In genomic region chr1:205061665-205062069, GRCh38 we compare ENCODE assay signal across 8 cellular contexts. TPM values are rescaled to one million over a fixed set of nuclear protein-coding genes. Genes with fewer than 3 reads are reported as not detected.
DNase-seq lines count a peak whose midpoint lies in the region; ATAC-seq, FAIRE-seq and TF ChIP-seq lines count a peak whose summit lies in the region.

No MANE protein-coding gene starts in this region.

- H3K27me3 ChIP-seq in H1 (replicated peaks in 1 of 4; ENCODE audit: control insufficient read depth in 3 of 4, extremely low read depth in 1 of 4, insufficient read depth in 3 of 4, low read length in 3 of 4): no peaks in the 10 kb centered on the region
- H3K27me3 ChIP-seq in mesendoderm (ENCODE audit: insufficient read depth, low read length, poor library complexity): no peaks in the 10 kb centered on the region

- H3K4me2 ChIP-seq in H1 (ENCODE audit: insufficient read depth in 1 of 2, low read depth in 2 of 2, low read length in 2 of 2) (peak overlapping the region in 1 of 2 experiments; percentile 19; a peak in 1 of 4 replicates), mesendoderm (ENCODE audit: low read length) (no peak overlapping the region)

- H2BK12ac ChIP-seq in H1 (ENCODE audit: low read depth, low read length): no peak overlapping the region; the same call in 1 of the 2 replicates

- H2BK120ac ChIP-seq in H1 (replicated peaks; ENCODE audit: low read depth, low read length) (no peak overlapping the region), mesendoderm (ENCODE audit: low read depth, low read length) (no peak overlapping the region)

- no peak overlapping the region for H3K56ac ChIP-seq in H1 (replicated peaks; ENCODE audit: insufficient read length, low read depth, low read length)
- H3K56ac ChIP-seq in mesendoderm (ENCODE audit: low read length): no peak overlapping the region

- H3K4me3 ChIP-seq in H1 (ENCODE audit: extremely low read depth in 1 of 4, insufficient read depth in 2 of 4, low read depth in 3 of 4, low read length in 4 of 4): no peak overlapping the region
- H3K4me3 ChIP-seq in mesendoderm (ENCODE audit: low read length): no peak overlapping the region

- no peak overlapping the region for H2BK20ac ChIP-seq in H1 (ENCODE audit: low read length)

- H4K5ac ChIP-seq in H1 (ENCODE audit: insufficient read length, low read depth, low read length) (no peak overlapping the region), mesendoderm (ENCODE audit: low read length) (no peak overlapping the region)

- H3K18ac ChIP-seq in H1 (ENCODE audit: extremely low read depth, low read length): no peak overlapping the region; the same call in 1 of the 2 replicates
- H3K18ac ChIP-seq in mesendoderm (ENCODE audit: low read length): no peak overlapping the region

- TF ChIP-seq POLR2A in H1 (IDR thresholded peaks at IDR 0.05; ENCODE audit: control extremely low read depth in 1 of 2, low read depth in 2 of 2, low read length in 2 of 2): no peak

- H3K79me2 ChIP-seq in H1 (ENCODE audit: control insufficient read depth in 1 of 2, insufficient read depth in 2 of 2, low read length in 2 of 2) (no peaks in the 10 kb centered on the region), mesendoderm (ENCODE audit: control insufficient read depth, insufficient read depth, low read length) (no peaks in the 10 kb centered on the region)

- H3K14ac ChIP-seq in H1 (ENCODE audit: insufficient read length): no peak overlapping the region

- H3K23ac ChIP-seq in H1 (ENCODE audit: insufficient read length) (no peak overlapping the region), mesendoderm (ENCODE audit: low read length) (no peak overlapping the region)

- WGBS in H1 (ENCODE audit: extremely low coverage in 1 of 2, insufficient coverage in 1 of 2, insufficient read length in 1 of 2, insufficient replicate concordance in 2 of 2, low coverage in 1 of 2, low lambda C conversion rate in 2 of 2, missing lambda C conversion rate in 1 of 2), 2 experiments: 41% methylated on average over 12 of the region's 13 CpGs; no CpG with 5 or more reads in 1 of the 2 experiments
- WGBS in mesendoderm (ENCODE audit: extremely low coverage, insufficient coverage, low lambda C conversion rate): no CpG with 5 or more reads among the region's 13 CpGs

- no peak overlapping the region for H2BK5ac ChIP-seq in H1 (ENCODE audit: low read depth, low read length)
- H2BK5ac ChIP-seq in mesendoderm (ENCODE audit: low read length): no peak overlapping the region

- TF ChIP-seq CTCF in C4-2B (conservative IDR thresholded peaks at IDR 0.05) (peak; percentile 94), H1 (IDR thresholded peaks at IDR 0.05; ENCODE audit: control extremely low read depth in 1 of 3, insufficient read depth in 1 of 3, low read depth in 1 of 3, low read length in 3 of 3) (peak; percentile 84 to 96 (median 95))

- peaks cover 0 to 1% of the 10 kb centered on the region in 2 experiments for H4K20me1 ChIP-seq in H1 (replicated peaks in 1 of 2; ENCODE audit: control insufficient read depth in 1 of 2, insufficient read depth in 2 of 2, low read length in 2 of 2)

- TF ChIP-seq EP300 in H1 (IDR thresholded peaks at IDR 0.05; ENCODE audit: borderline replicate concordance in 1 of 2, low read depth in 2 of 2, low read length in 2 of 2): no peak

- H3K4me1 ChIP-seq in H1 (replicated peaks in 1 of 4; ENCODE audit: control insufficient read depth in 3 of 4, insufficient read depth in 4 of 4, low read length in 3 of 4) (peaks cover 0 to 4% (median 2%) of the 10 kb centered on the region in 4 experiments; a peak in 4 of 7 replicates), mesendoderm (ENCODE audit: control insufficient read depth, low read depth, low read length) (no peaks in the 10 kb centered on the region)

- peak overlapping the region; percentile 62; the same call in 1 of the 2 replicates for H2AFZ ChIP-seq in H1 (ENCODE audit: low read length)

- CTCF ChIA-PET in H1 (lab: Charles Lee; ENCODE audit: partially characterized antibody): interaction anchor here (0.6 to 38.9 kb wide), 65 partner anchors 11 to 524 kb away, joined by 3 to 1336 read pairs (median 5); partner anchors contain the start of genes CNTN2, NUAK2, RBBP5 and TMCC2

- H4K91ac ChIP-seq in H1 (replicated peaks; ENCODE audit: insufficient read length, low read length): no peak overlapping the region

- peak; percentile 85 for FAIRE-seq in H1 (lab: Jason Lieb, UNC)

- H2AK5ac ChIP-seq in H1 (ENCODE audit: low read depth, low read length): no peak overlapping the region
- no peak overlapping the region for H2AK5ac ChIP-seq in mesendoderm (ENCODE audit: low read length)

- 0 out of 2 replicates have a peak overlapping the region, but pooled peaks have one; percentile 29 for H2BK15ac ChIP-seq in H1 (ENCODE audit: low read length)
- no peak overlapping the region for H2BK15ac ChIP-seq in mesendoderm (replicated peaks; ENCODE audit: low read depth)

- no peaks in the 10 kb centered on the region for H3K23me2 ChIP-seq in H1 (ENCODE audit: low read depth, low read length)

- peak; percentile 94 to 98 for TF ChIP-seq RAD21 in H1 (IDR thresholded peaks at IDR 0.05 in 1 of 2, conservative IDR thresholded peaks at IDR 0.05 in 1 of 2; ENCODE audit: low read depth in 2 of 2, low read length in 2 of 2)

- no peak overlapping the region for H3K27ac ChIP-seq in C4-2B
- H3K27ac ChIP-seq in H1 (ENCODE audit: low read depth, low read length): no peak overlapping the region
- H3K27ac ChIP-seq in mesendoderm (ENCODE audit: low read depth, low read length): no peak overlapping the region

- H4K8ac ChIP-seq in H1 (ENCODE audit: extremely low read depth, insufficient read depth, low read length) (peak overlapping the region; percentile 60; the same call in 1 of the 2 replicates), mesendoderm (ENCODE audit: low read depth, low read length) (no peak overlapping the region)

- H3K79me1 ChIP-seq in H1 (ENCODE audit: low read depth, low read length) (no peaks in the 10 kb centered on the region), mesendoderm (ENCODE audit: low read length) (no peaks in the 10 kb centered on the region)

- H3K36me3 ChIP-seq in H1 (ENCODE audit: control insufficient read depth in 2 of 4, insufficient read depth in 4 of 4, low read length in 3 of 4): no peaks in the 10 kb centered on the region
- no peaks in the 10 kb centered on the region for H3K36me3 ChIP-seq in mesendoderm (ENCODE audit: control insufficient read depth, insufficient read depth, low read length)

- H3K9ac ChIP-seq in H1 (replicated peaks in 1 of 4; ENCODE audit: extremely low read depth in 1 of 4, low read depth in 3 of 4, low read length in 3 of 4) (peak overlapping the region in 1 of 4 experiments; percentile 8; a peak in 3 of 7 replicates), mesendoderm (ENCODE audit: low read length) (no peak overlapping the region)

- no peaks in the 10 kb centered on the region for H3K9me3 ChIP-seq in H1 (ENCODE audit: insufficient read depth in 2 of 2, low read depth in 1 of 2, low read length in 1 of 2)

- POLR2A ChIA-PET in H1 (lab: Charles Lee; ENCODE audit: partially characterized antibody): interaction anchor here (0.8 to 2.5 kb wide), 6 partner anchors 21 to 292 kb away, joined by 3 to 6 read pairs (median 3); no protein-coding TSS in a partner anchor

- DNase-seq in HPDE6-E6E7 (ENCODE audit: extremely low spot score) (peak; percentile 59), NCI-H82 treated with DMSO at 0.1 percent for 48 hours (lab: John Stamatoyannopoulos, UW; ENCODE audit: unreplicated experiment) (peak; percentile 75), H1 (ENCODE audit: low read depth in 1 of 2, low spot score in 2 of 2) (peak; percentile 67 to 99), mesendoderm (peak; percentile 88)
- peak; percentile 11 to 22 for DNase-seq in activated CD8-positive, alpha-beta memory T cell treated with anti-CD3 and anti-CD28 coated beads for 4 hours (ENCODE audit: low read depth in 2 of 2)
- peak; percentile 18 to 50 for DNase-seq in stimulated activated CD8-positive, alpha-beta memory T cell treated with anti-CD3 and anti-CD28 coated beads, Interleukin-2, amount 100 ng/mL, for 1 hour (ENCODE audit: low read depth in 2 of 2)

- H3K4ac ChIP-seq in H1 (replicated peaks; ENCODE audit: insufficient read length, low read depth, low read length) (no peak overlapping the region), mesendoderm (ENCODE audit: low read depth, low read length) (no peak overlapping the region)

- ATAC-seq in HG03378 (IDR thresholded peaks at IDR 0.05; ENCODE audit: unreplicated experiment): no peak

TF ChIP-seq in H1, 55 proteins besides CTCF, POLR2A, EP300 and RAD21 (continues in another document):
- 0 out of 2 replicates have a peak, but pooled peaks have one; percentile 71 for TF ChIP-seq YY1 (IDR thresholded peaks at IDR 0.05; ENCODE audit: low read depth, low read length)
- no peak for TF ChIP-seq SP4 (IDR thresholded peaks at IDR 0.05; ENCODE audit: low read length)
- 0 out of 2 replicates have a peak, but pooled peaks have one; percentile 15 for TF ChIP-seq TAF1 (IDR thresholded peaks at IDR 0.05; ENCODE audit: low read depth, low read length)
- no peak for TF ChIP-seq TCF12 (IDR thresholded peaks at IDR 0.05; ENCODE audit: low read depth, low read length)
- TF ChIP-seq GABPA (IDR thresholded peaks at IDR 0.05; ENCODE audit: borderline replicate concordance, insufficient read depth, low read length): 0 out of 2 replicates have a peak, but pooled peaks have one; percentile 12
- TF ChIP-seq EZH2 (IDR thresholded peaks at IDR 0.05; ENCODE audit: low read depth, low read length, severe bottlenecking): no peak

RNA-seq across cellular contexts. Expression of gene CNTN2, which starts 18.7 kb away (rescaled TPM):
- total RNA-seq in H1 (2021; fragmentation: NEBNext Ultra II Directional; extraction: Animal tissue kit (Norgen Biotek cat#: 25700)): 3.9 TPM in 2 replicates
- 1.2 and 2.3 TPM in 2 replicates for polyA plus RNA-seq in H1 (2011; rRNA removed)
- polyA plus RNA-seq in H1 (2011; cell fraction: cytosol; rRNA removed): 1.1 TPM
- 4.8 TPM for polyA plus RNA-seq in H1 (2011; cell fraction: nucleus; rRNA removed)
- polyA plus RNA-seq in H1 (2012, experiment 1 of 2): 2.1 to 2.4 TPM (median 2.3 TPM) in 4 replicates
- 1.4 TPM for polyA plus RNA-seq in H1 (2012, experiment 2 of 2)
- polyA plus RNA-seq in H1 (2013, experiment 1 of 2): 3.1 TPM
- polyA plus RNA-seq in H1 (2013, experiment 2 of 2): 4.4 TPM
- polyA minus RNA-seq in H1 (2011; rRNA and poly(A)+ RNA removed): 2.4 and 2.8 TPM in 2 replicates
- 3.8 TPM for polyA minus RNA-seq in H1 (2011; cell fraction: cytosol; rRNA and poly(A)+ RNA removed)
- polyA minus RNA-seq in H1 (2011; cell fraction: nucleus; rRNA and poly(A)+ RNA removed): 6.8 TPM
- polyA plus RNA-seq in mesendoderm (2013, experiment 1 of 2): 0.49 TPM
- polyA plus RNA-seq in mesendoderm (2013, experiment 2 of 2): 0.53 TPM

RNA-seq across cellular contexts. Expression of gene TMEM81, which starts 22.6 kb away (rescaled TPM):
- 5.8 and 5.9 TPM in 2 replicates for total RNA-seq in H1 (2021; fragmentation: NEBNext Ultra II Directional; extraction: Animal tissue kit (Norgen Biotek cat#: 25700))
- 1.3 and 2.1 TPM in 2 replicates for polyA plus RNA-seq in H1 (2011; rRNA removed)
- 3.1 TPM for polyA plus RNA-seq in H1 (2011; cell fraction: cytosol; rRNA removed)
- 1.3 TPM for polyA plus RNA-seq in H1 (2011; cell fraction: nucleus; rRNA removed)
- 3.9 to 4.9 TPM (median 4.8 TPM) in 4 replicates for polyA plus RNA-seq in H1 (2012, experiment 1 of 2)
- polyA plus RNA-seq in H1 (2012, experiment 2 of 2): 0.56 TPM
- polyA plus RNA-seq in H1 (2013, experiment 1 of 2): 1.7 TPM
- 1.9 TPM for polyA plus RNA-seq in H1 (2013, experiment 2 of 2)
- 4.8 and 6.8 TPM in 2 replicates for polyA minus RNA-seq in H1 (2011; rRNA and poly(A)+ RNA removed)
- 1.2 TPM for polyA minus RNA-seq in H1 (2011; cell fraction: cytosol; rRNA and poly(A)+ RNA removed)
- 6.8 TPM for polyA minus RNA-seq in H1 (2011; cell fraction: nucleus; rRNA and poly(A)+ RNA removed)
- 1.2 TPM for polyA plus RNA-seq in mesendoderm (2013, experiment 1 of 2)
- polyA plus RNA-seq in mesendoderm (2013, experiment 2 of 2): 1.4 TPM

Comparison
In these comparisons a context has a peak if more than half of its experiments do, and no peak if none do; other contexts are left out.
1. DNase-seq: peak in every context shown above with its lines; median percentile 88 in mesendoderm; 83 in H1; 75 in NCI-H82 treated with DMSO at 0.1 percent for 48 hours; 59 in HPDE6-E6E7; 34 in stimulated activated CD8-positive, alpha-beta memory T cell treated with anti-CD3 and anti-CD28 coated beads, Interleukin-2, amount 100 ng/mL, for 1 hour; 16 in activated CD8-positive, alpha-beta memory T cell treated with anti-CD3 and anti-CD28 coated beads for 4 hours.